34 cellular contexts compared by ENCODE assay signal in genomic region chr17:81934098-81934757, GRCh38. TPM values are rescaled to one million over a fixed set of nuclear protein-coding genes. Genes with fewer than 3 reads are reported as not detected.
DNase-seq lines count a peak whose midpoint lies in the region; ATAC-seq, FAIRE-seq and TF ChIP-seq lines count a peak whose summit lies in the region.
"Had no signal": no experiment of that assay in that cellular context is flagged by ENCODE, and none has a peak within 500 bp of the region (broad histone marks: within the 10 kb centered on the region; RNA-seq: fewer than 3 reads in every experiment).

No MANE protein-coding gene starts in this region.

- DNase-seq in activated T-cell treated with anti-CD3 and anti-CD28 coated beads, Interleukin-2, amount 50 U/mL, for 72 hours, result no peak
- no peak for DNase-seq in activated T-cell treated with anti-CD3 and anti-CD28 coated beads for 4 hours
- DNase-seq in GM23338 (ENCODE audit: low spot score), result no peak
- no peak for DNase-seq in astrocyte (ENCODE audit: low read depth)
- no peak for DNase-seq in neural crest cell (ENCODE audit: low read depth, low spot score)
- DNase-seq in putamen (ENCODE audit: low spot score), result no peak
- DNase-seq in pons (ENCODE audit: low spot score), result no peak
- DNase-seq in natural killer cell, result no peak
- DNase-seq: activated CD4-positive, alpha-beta T cell treated with anti-CD3 and anti-CD28 coated beads for 1 hour; activated naive CD4-positive, alpha-beta T cell treated with anti-CD3 and anti-CD28 coated beads, Interleukin-2, amount 50 U/mL, for 16 hours; activated T-cell treated with anti-CD3 and anti-CD28 coated beads, Interleukin-2, amount 50 U/mL, for 48 hours; anterior cingulate cortex; BE2C; effector CD8-positive, alpha-beta T cell; H9; hippocampal formation; Kasumi-1; mammary epithelial cell; NCI-H1436; NCI-H2081 treated with DMSO at 0.1 percent for 48 hours; NCI-H2227 treated with DMSO at 0.1 percent for 48 hours; NCI-H69; PC-3; posterior cingulate gyrus; Right ventricle myocardium superior; spleen; stimulated activated CD4-positive, alpha-beta T cell treated with anti-CD3 and anti-CD28 coated beads, Interleukin-2, amount 100 ng/mL, for 48 hours; thyroid gland had no signal

- H3K36me3 Mint-ChIP-seq in activated T-cell treated with anti-CD3 and anti-CD28 coated beads, Interleukin-2, amount 50 U/mL, for 72 hours (ENCODE audit: insufficient read depth in 2 of 2), result peaks cover 0 to 15% of the 10 kb centered on the region in 2 donors
- peaks cover 38% of the 10 kb centered on the region for H3K36me3 Mint-ChIP-seq in GM23338 (ENCODE audit: low read depth)
- H3K36me3 Mint-ChIP-seq in astrocyte (ENCODE audit: low read depth, unreplicated experiment), result peaks cover 10% of the 10 kb centered on the region
- H3K36me3 Mint-ChIP-seq in neural crest cell (ENCODE audit: low read depth), result no peaks in the 10 kb centered on the region
- no peaks in the 10 kb centered on the region for H3K36me3 Mint-ChIP-seq in natural killer cell

- no peaks in the 10 kb centered on the region for H3K9me2 ChIP-seq in GM23338 (ENCODE audit: insufficient read depth)

- H3K27me3 Mint-ChIP-seq in activated T-cell treated with anti-CD3 and anti-CD28 coated beads, Interleukin-2, amount 50 U/mL, for 72 hours (ENCODE audit: low read depth), result no peaks in the 10 kb centered on the region
- H3K27me3 Mint-ChIP-seq in GM23338 (ENCODE audit: insufficient read depth, low read depth, poor library complexity), result peaks cover 29% of the 10 kb centered on the region
- peaks cover 3% of the 10 kb centered on the region for H3K27me3 Mint-ChIP-seq in astrocyte (ENCODE audit: low read depth, unreplicated experiment)
- peaks cover 2% of the 10 kb centered on the region for H3K27me3 Mint-ChIP-seq in neural crest cell (ENCODE audit: low read depth)
- H3K27me3 Mint-ChIP-seq in natural killer cell (ENCODE audit: low read depth in 2 of 2), result peaks cover 0 to 16% of the 10 kb centered on the region in 2 donors

- no peak for FAIRE-seq in astrocyte (lab: Jason Lieb, UNC)

- H3K4me3 Mint-ChIP-seq in activated T-cell treated with anti-CD3 and anti-CD28 coated beads, Interleukin-2, amount 50 U/mL, for 72 hours, result peak overlapping the region; percentile 29 to 35
- peak overlapping the region; percentile 12; the same call in 2 of the 3 replicates for H3K4me3 Mint-ChIP-seq in GM23338
- H3K4me3 Mint-ChIP-seq in astrocyte (ENCODE audit: unreplicated experiment), result no peak overlapping the region
- H3K4me3 Mint-ChIP-seq in neural crest cell, result peak overlapping the region; percentile 74
- H3K4me3 Mint-ChIP-seq in natural killer cell, result no peak overlapping the region

- H2AFZ ChIP-seq in GM23338 (no peak overlapping the region), astrocyte (ENCODE audit: low read depth, low read length) (no peak overlapping the region)

- peaks cover 5% of the 10 kb centered on the region; the same call in 1 of the 2 replicates for H3K27me3 ChIP-seq in GM23338 (ENCODE audit: insufficient read depth)
- no peaks in the 10 kb centered on the region for H3K27me3 ChIP-seq in astrocyte (ENCODE audit: insufficient read depth, low read length)
- H3K27me3 ChIP-seq: BE2C, right lobe of liver, thyroid gland had no signal

- H3K9me3 Mint-ChIP-seq in activated T-cell treated with anti-CD3 and anti-CD28 coated beads, Interleukin-2, amount 50 U/mL, for 72 hours, result no peaks in the 10 kb centered on the region
- H3K9me3 Mint-ChIP-seq in GM23338 (no peaks in the 10 kb centered on the region), astrocyte (ENCODE audit: unreplicated experiment) (no peaks in the 10 kb centered on the region), neural crest cell (no peaks in the 10 kb centered on the region), natural killer cell (no peaks in the 10 kb centered on the region)
- H3K9me3 Mint-ChIP-seq: H9 had no signal

- no peak for TF ChIP-seq CTCF in GM23338 (conservative IDR thresholded peaks at IDR 0.05; ENCODE audit: low read depth in 2 of 2)
- no peak for TF ChIP-seq CTCF in astrocyte (IDR thresholded peaks at IDR 0.05; ENCODE audit: insufficient read depth, low read depth, low read length)
- TF ChIP-seq CTCF in neural crest cell (conservative IDR thresholded peaks at IDR 0.05), result no peak
- TF ChIP-seq CTCF in natural killer cell (IDR thresholded peaks at IDR 0.05), result no peak

- no peak overlapping the region for H3K9ac ChIP-seq in astrocyte (ENCODE audit: low read length)

- H3K27ac ChIP-seq in GM23338 (ENCODE audit: low read depth), result no peak overlapping the region
- no peak overlapping the region for H3K27ac ChIP-seq in astrocyte (ENCODE audit: low read depth, low read length)
- H3K27ac ChIP-seq: coronary artery, epithelial cell of prostate, right lobe of liver, spleen, thyroid gland had no signal

- H3K4me1 ChIP-seq in GM23338 (ENCODE audit: insufficient read depth), result no peaks in the 10 kb centered on the region; the same call in 1 of the 2 replicates
- H3K4me1 ChIP-seq in astrocyte (ENCODE audit: insufficient read depth, low read length), result peaks cover 6% of the 10 kb centered on the region
- H3K4me1 ChIP-seq: BE2C had no signal

- intact Hi-C loops in natural killer cell (cut with micrococcal nuclease), result no loop called here

- H3K4me1 Mint-ChIP-seq in activated T-cell treated with anti-CD3 and anti-CD28 coated beads, Interleukin-2, amount 50 U/mL, for 72 hours (ENCODE audit: low read depth), result peaks cover 54% of the 10 kb centered on the region
- H3K4me1 Mint-ChIP-seq in GM23338 (peaks cover 14% of the 10 kb centered on the region), astrocyte (ENCODE audit: low read depth, unreplicated experiment) (peaks cover 5% of the 10 kb centered on the region), neural crest cell (peaks cover 23% of the 10 kb centered on the region), natural killer cell (peaks cover 0 to 7% of the 10 kb centered on the region in 2 donors)

- no peak overlapping the region for H3K27ac Mint-ChIP-seq in activated T-cell treated with anti-CD3 and anti-CD28 coated beads, Interleukin-2, amount 50 U/mL, for 72 hours
- no peak overlapping the region for H3K27ac Mint-ChIP-seq in GM23338
- H3K27ac Mint-ChIP-seq in astrocyte (ENCODE audit: unreplicated experiment), result peak overlapping the region; percentile 41
- no peak overlapping the region for H3K27ac Mint-ChIP-seq in neural crest cell (ENCODE audit: unreplicated experiment)
- H3K27ac Mint-ChIP-seq in natural killer cell, result no peak overlapping the region
- H3K27ac Mint-ChIP-seq: H9 had no signal

- H3K79me2 ChIP-seq in GM23338 (replicated peaks; ENCODE audit: insufficient read depth), result peaks cover 12% of the 10 kb centered on the region; the same call in 1 of the 2 replicates
- H3K79me2 ChIP-seq in astrocyte (ENCODE audit: insufficient read depth, low read length), result peaks cover 20% of the 10 kb centered on the region

- peaks cover 17% of the 10 kb centered on the region for H3F3A ChIP-seq in GM23338 (replicated peaks; ENCODE audit: low read depth)

- ATAC-seq in activated T-cell treated with anti-CD3 and anti-CD28 coated beads, Interleukin-2, amount 50 U/mL, for 72 hours (replicated peaks in 1 of 2), result no peak
- ATAC-seq in GM23338 (no peak), natural killer cell (no peak)
- ATAC-seq: left colon, PC-3, right lobe of liver, SK-N-SH treated with all-trans-retinoic acid at 6 μM for 48 hours had no signal

- H3K4me2 ChIP-seq in GM23338 (no peak overlapping the region), astrocyte (ENCODE audit: low read length) (no peak overlapping the region)

- H3K36me3 ChIP-seq in GM23338 (ENCODE audit: insufficient read depth), result no peaks in the 10 kb centered on the region
- no peaks in the 10 kb centered on the region for H3K36me3 ChIP-seq in astrocyte (ENCODE audit: insufficient read depth, low read length)
- H3K36me3 ChIP-seq: right lobe of liver, spleen, thyroid gland had no signal

- H4K20me1 ChIP-seq in GM23338 (replicated peaks; ENCODE audit: insufficient read depth) (no peaks in the 10 kb centered on the region; the same call in 1 of the 2 replicates), astrocyte (ENCODE audit: insufficient read depth, low read length) (peaks cover 32% of the 10 kb centered on the region)

- no peaks in the 10 kb centered on the region for H3K9me3 ChIP-seq in astrocyte (ENCODE audit: insufficient read depth, low read depth, low read length)
- H3K9me3 ChIP-seq: BE2C, right lobe of liver, spleen, thyroid gland had no signal

- H3K4me3 ChIP-seq in GM23338 (no peak overlapping the region), astrocyte (ENCODE audit: insufficient read depth, low read depth, low read length) (no peak overlapping the region)
- H3K4me3 ChIP-seq: coronary artery, right lobe of liver, spleen, thyroid gland had no signal

RNA-seq across cellular contexts. Expression of gene PYCR1, which starts 2.9 kb away (rescaled TPM):
- 100 to 1,000 TPM; 141 to 178 TPM for total RNA-seq in activated T-cell treated with anti-CD3 and anti-CD28 coated beads, Interleukin-2, amount 50 U/mL, for 72 hours
- total RNA-seq in GM23338 (2014; rRNA removed; shearing (Covaris generic)), result 237 and 240 TPM in 2 replicates
- 87.3 and 98.9 TPM in 2 replicates for polyA plus RNA-seq in GM23338 (2016; fragmentation: Nextera tagmentation; extraction: Ambion mirVana)
- total RNA-seq in astrocyte, result 164 and 191 TPM in 2 replicates
- total RNA-seq in neural crest cell, result 93.0 and 102 TPM in 2 replicates
- total RNA-seq in natural killer cell, result 1 to 10 TPM in 1 of 3 donors, not detected in 2; 3.4 TPM

RNA-seq across cellular contexts. Expression of gene MAFG, which starts 6.7 kb away (rescaled TPM):
- 10 to 100 TPM; 41.5 to 44.7 TPM for total RNA-seq in activated T-cell treated with anti-CD3 and anti-CD28 coated beads, Interleukin-2, amount 50 U/mL, for 72 hours
- 32.0 and 33.4 TPM in 2 replicates for total RNA-seq in GM23338 (2014; rRNA removed; shearing (Covaris generic))
- polyA plus RNA-seq in GM23338 (2016; fragmentation: Nextera tagmentation; extraction: Ambion mirVana), result 17.2 and 21.7 TPM in 2 replicates
- total RNA-seq in astrocyte, result 33.2 and 35.8 TPM in 2 replicates
- 24.1 and 24.2 TPM in 2 replicates for total RNA-seq in neural crest cell
- 10 to 100 TPM; 11.9 to 14.6 (median 13.2) TPM for total RNA-seq in natural killer cell

RNA-seq across cellular contexts. Expression of gene MYADML2, which starts 12.8 kb away (rescaled TPM):
- not detected for total RNA-seq in activated T-cell treated with anti-CD3 and anti-CD28 coated beads, Interleukin-2, amount 50 U/mL, for 72 hours
- 0.78 and 1.7 TPM in 2 replicates for total RNA-seq in GM23338 (2014; rRNA removed; shearing (Covaris generic))
- polyA plus RNA-seq in GM23338 (2016; fragmentation: Nextera tagmentation; extraction: Ambion mirVana), result 0.42 and 0.70 TPM in 2 replicates
- total RNA-seq in astrocyte, result not detected in 2 replicates
- total RNA-seq in neural crest cell, result 0.11 TPM in 1 of 2 replicates, not detected in the other
- not detected for total RNA-seq in natural killer cell
- total RNA-seq: G401, mammary epithelial cell, PC-3, right lobe of liver, spleen, thyroid gland had no signal
- polyA plus RNA-seq: mammary epithelial cell, spleen had no signal

RNA-seq across cellular contexts. Expression of gene SIRT7, which starts 16.3 kb away (rescaled TPM):
- total RNA-seq in activated T-cell treated with anti-CD3 and anti-CD28 coated beads, Interleukin-2, amount 50 U/mL, for 72 hours, result 10 to 100 TPM; 42.2 to 44.2 TPM
- total RNA-seq in GM23338 (2014; rRNA removed; shearing (Covaris generic)), result 20.8 and 29.7 TPM in 2 replicates
- 16.3 and 17.1 TPM in 2 replicates for polyA plus RNA-seq in GM23338 (2016; fragmentation: Nextera tagmentation; extraction: Ambion mirVana)
- 26.5 and 30.2 TPM in 2 replicates for total RNA-seq in astrocyte
- total RNA-seq in neural crest cell, result 25.5 and 26.2 TPM in 2 replicates
- 100 to 1,000 TPM in 1 of 3 donors, 10 to 100 TPM in 2; 75.8 to 102 (median 94.9) TPM for total RNA-seq in natural killer cell

RNA-seq across cellular contexts. Expression of gene PCYT2, which starts 23.0 kb away (rescaled TPM):
- total RNA-seq in activated T-cell treated with anti-CD3 and anti-CD28 coated beads, Interleukin-2, amount 50 U/mL, for 72 hours, result 10 to 100 TPM; 13.9 to 14.2 TPM
- total RNA-seq in GM23338 (2014; rRNA removed; shearing (Covaris generic)), result 65.2 and 82.9 TPM in 2 replicates
- 50.9 and 51.6 TPM in 2 replicates for polyA plus RNA-seq in GM23338 (2016; fragmentation: Nextera tagmentation; extraction: Ambion mirVana)
- 26.0 and 31.6 TPM in 2 replicates for total RNA-seq in astrocyte
- total RNA-seq in neural crest cell, result 86.2 and 92.4 TPM in 2 replicates
- total RNA-seq in natural killer cell, result 10 to 100 TPM; 30.6 to 34.4 (median 34.2) TPM

Comparison
In these comparisons a context has a peak if more than half of its experiments do, and no peak if none do; other contexts are left out.
1. H3K4me3 Mint-ChIP-seq: peak in activated T-cell treated with anti-CD3 and anti-CD28 coated beads, Interleukin-2, amount 50 U/mL, for 72 hours (2 of 2), GM23338 (single experiment) and neural crest cell (single experiment); none in astrocyte (single experiment) and natural killer cell (single experiment).
2. RNA of gene PYCR1, which starts 2.9 kb away (total RNA-seq): 237 to 240 TPM in GM23338, 141 to 178 TPM in activated T-cell treated with anti-CD3 and anti-CD28 coated beads, Interleukin-2, amount 50 U/mL, for 72 hours, 164 to 191 TPM in astrocyte and 93.0 to 102 TPM in neural crest cell; 3.4 TPM in natural killer cell; every median in the first group is over 10 times any median in the second.